ENCODE assay signal across 1 cellular context in genomic region chr1:203610061-203610460, GRCh38.
TF ChIP-seq lines count a peak whose summit lies in the region.

No MANE protein-coding gene starts in this region.

TF ChIP-seq in IMR-90, 13 proteins besides CTCF, POLR2A, EP300 and RAD21 (continued from another document):
- TF ChIP-seq CEBPB (IDR thresholded peaks at IDR 0.05; ENCODE audit: low read depth, low read length), result no peak
- no peak for TF ChIP-seq FOS (IDR thresholded peaks at IDR 0.05; ENCODE audit: low read depth, low read length)
- TF ChIP-seq CHD1 (IDR thresholded peaks at IDR 0.05; ENCODE audit: low read depth, low read length), result no peak
- TF ChIP-seq MXI1 (IDR thresholded peaks at IDR 0.05; ENCODE audit: borderline replicate concordance, low read depth, low read length), result no peak
- no peak for TF ChIP-seq RCOR1 (IDR thresholded peaks at IDR 0.05; ENCODE audit: insufficient replicate concordance, low read length)
- TF ChIP-seq MAZ (IDR thresholded peaks at IDR 0.05; ENCODE audit: borderline replicate concordance, low read depth, low read length), result no peak
- no peak for TF ChIP-seq USF2 (IDR thresholded peaks at IDR 0.05; ENCODE audit: low read depth, low read length)
- TF ChIP-seq RFX5 (IDR thresholded peaks at IDR 0.05; ENCODE audit: low read depth, low read length), result no peak
TF ChIP-seq in IMR-90: peak in this region for 0.
